Comparison of ENCODE assay signal across 8 cellular contexts in genomic region chr1:236063919-236064673, GRCh38. TPM values are rescaled to one million over a fixed set of nuclear protein-coding genes. Genes with fewer than 3 reads are reported as not detected.
DNase-seq lines count a peak whose midpoint lies in the region; ATAC-seq and TF ChIP-seq lines count a peak whose summit lies in the region.

No MANE protein-coding gene starts in this region.

- peak; percentile 63 for DNase-seq in activated CD8-positive, alpha-beta memory T cell treated with anti-CD3 and anti-CD28 coated beads for 24 hours
- DNase-seq in activated CD8-positive, alpha-beta memory T cell treated with anti-CD3 and anti-CD28 coated beads, Interleukin-2, amount 50 U/mL, for 4 hours = no peak
- DNase-seq in NCI-H2227 treated with DMSO at 0.1 percent for 48 hours (lab: John Stamatoyannopoulos, UW) = peak; percentile 8
- peak; percentile 56 to 78 (median 72) for DNase-seq in body of pancreas
- peak; percentile 18 to 31 for DNase-seq in gastrocnemius medialis

- H3K9me3 ChIP-seq in body of pancreas (no peaks in the 10 kb centered on the region), iPS-20b (ENCODE audit: insufficient read depth, low read depth, low read length) (no peaks in the 10 kb centered on the region), gastrocnemius medialis (no peaks in the 10 kb centered on the region)

- H3K27ac ChIP-seq in body of pancreas = peak overlapping the region; percentile 28 to 71 (median 59)
- H3K27ac ChIP-seq in iPS-20b (ENCODE audit: low read length) = no peak overlapping the region
- H3K27ac ChIP-seq in gastrocnemius medialis = peak overlapping the region; percentile 72 to 86 (median 86)

- TF ChIP-seq CTCF in body of pancreas (IDR thresholded peaks at IDR 0.05) (no peak), gastrocnemius medialis (IDR thresholded peaks at IDR 0.05 in 4 of 5, conservative IDR thresholded peaks at IDR 0.05 in 1 of 5) (no peak)

- 8 to 40% methylated on average over 1 to 42 of the region's 55 CpGs for WGBS in body of pancreas, 2 donors

- peak in 2 of 3 donors; percentile 36 to 37 for TF ChIP-seq POLR2A in body of pancreas (IDR thresholded peaks at IDR 0.05)
- TF ChIP-seq POLR2A in gastrocnemius medialis (IDR thresholded peaks at IDR 0.05) = peak in 1 of 2 donors; percentile 46

- H3K27me3 ChIP-seq in body of pancreas (no peaks in the 10 kb centered on the region), iPS-20b (ENCODE audit: insufficient read depth, low read length) (peaks cover 60% of the 10 kb centered on the region), gastrocnemius medialis (peaks cover 16 to 33% (median 18%) of the 10 kb centered on the region in 3 donors)

- H3K36me3 ChIP-seq in body of pancreas (replicated peaks in 1 of 2; ENCODE audit: insufficient read depth in 1 of 2, low read depth in 2 of 2) (no peaks in the 10 kb centered on the region), iPS-20b (ENCODE audit: insufficient read depth, low read depth, low read length) (no peaks in the 10 kb centered on the region), gastrocnemius medialis (no peaks in the 10 kb centered on the region)

- peak overlapping the region; percentile 58; the same call in 1 of the 2 replicates for H3K9ac ChIP-seq in iPS-20b (ENCODE audit: low read depth, low read length)

- H3K4me1 ChIP-seq in body of pancreas (peaks cover 21% of the 10 kb centered on the region), iPS-20b (ENCODE audit: insufficient read depth, low read length) (peaks cover 3% of the 10 kb centered on the region; the same call in 1 of the 2 replicates), gastrocnemius medialis (no peaks in the 10 kb centered on the region)

- intact Hi-C loops in body of pancreas (cut with DNase I) = no loop called here
- intact Hi-C loops in gastrocnemius medialis (cut with DNase I; ENCODE audit: low total_unique reads) = loop anchor here (10.0 kb wide), 1 partner anchor 559 kb away; the partner anchor contains the start of gene B3GALNT2

- peak overlapping the region; percentile 22 to 43 for H3K4me3 ChIP-seq in body of pancreas
- H3K4me3 ChIP-seq in iPS-20b (ENCODE audit: low read length) = peak overlapping the region; percentile 85
- peak overlapping the region; percentile 57 to 74 (median 68) for H3K4me3 ChIP-seq in gastrocnemius medialis

- in situ Hi-C loops in gastrocnemius medialis (cut with MboI; ENCODE audit: low sequenced_read_pairs in 4 of 4) = no loop called here

- ATAC-seq in body of pancreas = peak; percentile 61
- peak; percentile 28 to 38 for ATAC-seq in gastrocnemius medialis
- no peak for ATAC-seq in GM18498 (IDR thresholded peaks at IDR 0.05; ENCODE audit: unreplicated experiment)
- no peak for ATAC-seq in GM21367 (IDR thresholded peaks at IDR 0.05; ENCODE audit: unreplicated experiment)

RNA-seq across cellular contexts. Expression of gene NID1, which starts 0.8 kb away (rescaled TPM):
- total RNA-seq in body of pancreas (10 to 100 TPM; 28.5 to 58.0 TPM), gastrocnemius medialis (10 to 100 TPM; 33.7 to 79.0 (median 51.7) TPM)

Comparison
In these comparisons a context has a peak if more than half of its experiments do, and no peak if none do; other contexts are left out.
1. ATAC-seq: peak in body of pancreas (single experiment) and gastrocnemius medialis (2 of 2); none in GM18498 (single experiment) and GM21367 (single experiment).
2. H3K4me3 ChIP-seq: peak in every context shown above with its lines; median percentile 85 in iPS-20b; 68 in gastrocnemius medialis; 32 in body of pancreas.